In genomic region chr2:25784408-25784807, GRCh38 we compare ENCODE assay signal across 22 cellular contexts.
"Had no signal": no experiment of that assay in that cellular context is flagged by ENCODE, and none has a peak within 500 bp of the region (broad histone marks: within the 10 kb centered on the region; RNA-seq: fewer than 3 reads in every experiment).

No MANE protein-coding gene starts in this region.

- H3K4me3 Mint-ChIP-seq: naive thymus-derived CD8-positive, alpha-beta T cell; nephron progenitor cell; stimulated activated naive B cell treated with anti-CD40 and anti-IgM and Interleukin-4, amounts not matched to agents 10 μg/mL and 1 μg/mL and 100 μg/mL, for 72 hours; stimulated activated naive CD8-positive, alpha-beta T cell treated with anti-CD3 and anti-CD28 coated beads, Interleukin-15, Interleukin-2, amounts not matched to agents 100 ng/mL and 50 ng/mL, for 24 hours had no signal

- FAIRE-seq: keratinocyte had no signal

- H3K9me3 ChIP-seq: gastrocnemius medialis, lower lobe of right lung, psoas muscle, spleen, transverse colon, upper lobe of right lung, uterus had no signal

- H3K27me3 Mint-ChIP-seq: naive thymus-derived CD8-positive, alpha-beta T cell; stimulated activated naive B cell treated with anti-CD40 and anti-IgM and Interleukin-4, amounts not matched to agents 10 μg/mL and 1 μg/mL and 100 μg/mL, for 72 hours; stimulated activated naive CD8-positive, alpha-beta T cell treated with anti-CD3 and anti-CD28 coated beads, Interleukin-15, Interleukin-2, amounts not matched to agents 100 ng/mL and 50 ng/mL, for 24 hours had no signal

- H3K4me1 ChIP-seq: gastrocnemius medialis, lower lobe of right lung, psoas muscle, transverse colon, upper lobe of right lung, uterus had no signal

- H3K9me3 Mint-ChIP-seq: naive thymus-derived CD8-positive, alpha-beta T cell; nephron progenitor cell; stimulated activated naive B cell treated with anti-CD40 and anti-IgM and Interleukin-4, amounts not matched to agents 10 μg/mL and 1 μg/mL and 100 μg/mL, for 72 hours; stimulated activated naive CD8-positive, alpha-beta T cell treated with anti-CD3 and anti-CD28 coated beads, Interleukin-15, Interleukin-2, amounts not matched to agents 100 ng/mL and 50 ng/mL, for 24 hours had no signal

- ATAC-seq: gastrocnemius medialis; left ventricle myocardium superior; lower lobe of right lung; naive thymus-derived CD8-positive, alpha-beta T cell; psoas muscle; right cardiac atrium; stimulated activated naive B cell treated with anti-CD40 and anti-IgM and Interleukin-4, amounts not matched to agents 10 μg/mL and 1 μg/mL and 100 μg/mL, for 72 hours; upper lobe of right lung had no signal

- H3K4me3 ChIP-seq: dorsolateral prefrontal cortex, gastrocnemius medialis, lower lobe of right lung, psoas muscle, skin epidermis, spleen, transverse colon, upper lobe of right lung, uterus had no signal

- H3K27me3 ChIP-seq: dorsolateral prefrontal cortex, gastrocnemius medialis, spleen, transverse colon, upper lobe of right lung, uterus had no signal

- H3K27ac ChIP-seq: dorsolateral prefrontal cortex, gastrocnemius medialis, lower lobe of right lung, psoas muscle, skin epidermis, spleen, transverse colon, upper lobe of right lung, uterus had no signal

- H3K4me1 Mint-ChIP-seq: nephron progenitor cell; stimulated activated naive B cell treated with anti-CD40 and anti-IgM and Interleukin-4, amounts not matched to agents 10 μg/mL and 1 μg/mL and 100 μg/mL, for 72 hours had no signal

- DNase-seq: dorsolateral prefrontal cortex; effector CD4-positive, alpha-beta T cell; foreskin fibroblast; gastrocnemius medialis; head of caudate nucleus; left ventricle myocardium superior; lower lobe of right lung; naive thymus-derived CD8-positive, alpha-beta T cell; nephron progenitor cell; nucleus accumbens; psoas muscle; right cardiac atrium; spleen; stimulated activated CD4-positive, alpha-beta T cell treated with anti-CD3 and anti-CD28 coated beads, Interleukin-15, amount 100 ng/mL, for 24 hours; stimulated activated CD4-positive, alpha-beta T cell treated with anti-CD3 and anti-CD28 coated beads, Interleukin-2, amount 100 ng/mL, for 48 hours; stimulated activated naive B cell treated with anti-CD40 and anti-IgM and Interleukin-4, amounts not matched to agents 10 μg/mL and 1 μg/mL and 100 μg/mL, for 72 hours; transverse colon; upper lobe of right lung; uterus had no signal

- H3K36me3 ChIP-seq: gastrocnemius medialis, transverse colon, upper lobe of right lung, uterus had no signal

- H3K27ac Mint-ChIP-seq: nephron progenitor cell; stimulated activated naive B cell treated with anti-CD40 and anti-IgM and Interleukin-4, amounts not matched to agents 10 μg/mL and 1 μg/mL and 100 μg/mL, for 72 hours; stimulated activated naive CD8-positive, alpha-beta T cell treated with anti-CD3 and anti-CD28 coated beads, Interleukin-15, Interleukin-2, amounts not matched to agents 100 ng/mL and 50 ng/mL, for 24 hours had no signal
